Comparison of ENCODE assay signal across 21 cellular contexts in genomic region chr1:188429385-188429784, GRCh38.
A peak's percentile ranks its signal among the peaks of the same experiment; 100 is the strongest.
DNase-seq lines count a peak whose midpoint lies in the region; ATAC-seq, FAIRE-seq and TF ChIP-seq lines count a peak whose summit lies in the region.
"Had no signal": no experiment of that assay in that cellular context is flagged by ENCODE, and none has a peak within 500 bp of the region (broad histone marks: within the 10 kb centered on the region; RNA-seq: fewer than 3 reads in every experiment).

No MANE protein-coding gene starts in this region.

- intact Hi-C loops in K562 (cut with micrococcal nuclease) (no loop called here), upper lobe of right lung (cut with DNase I) (no loop called here)

- H3K4me3 ChIP-seq in NB4 (ENCODE audit: low read depth, low read length) (no peak overlapping the region), K562 (no peak overlapping the region), fibroblast of villous mesenchyme (ENCODE audit: low read depth, low read length) (no peak overlapping the region), upper lobe of right lung (no peak overlapping the region)
- H3K4me3 ChIP-seq: BLaER1 had no signal

- H3K27me3 ChIP-seq in K562 (ENCODE audit: control insufficient read depth in 2 of 2, insufficient read depth in 2 of 2, low read length in 2 of 2) (no peaks in the 10 kb centered on the region), upper lobe of right lung (no peaks in the 10 kb centered on the region)
- H3K27me3 ChIP-seq: BLaER1 had no signal

- H3K27ac ChIP-seq in K562 (ENCODE audit: extremely low read depth, low read depth, low read length) (no peak overlapping the region), upper lobe of right lung (no peak overlapping the region)
- H3K27ac ChIP-seq: BLaER1 had no signal

- no TSS peak for BruUV-seq in K562 (replicated peaks; lab: Mats Ljungman, UMichigan)

- H4K20me1 ChIP-seq in K562 (replicated peaks; ENCODE audit: control insufficient read depth, insufficient read depth, low read length) = no peaks in the 10 kb centered on the region
- H4K20me1 ChIP-seq: BLaER1 had no signal

- CTCF ChIA-PET in K562 (lab: Yijun Ruan, JAX; ENCODE audit: low intra/inter-chr PET ratio) = no interaction called here

- POLR2A ChIA-PET in K562 (lab: Yijun Ruan, JAX) = interaction anchor here (0.7 kb wide), 1 partner anchor 75 kb away, joined by 3 read pairs; no protein-coding TSS in a partner anchor

- H3K36me3 ChIP-seq in K562 (ENCODE audit: control insufficient read depth, insufficient read depth, low read length) = no peaks in the 10 kb centered on the region
- H3K36me3 ChIP-seq in upper lobe of right lung = no peaks in the 10 kb centered on the region
- H3K36me3 ChIP-seq: BLaER1 had no signal

- no peak for FAIRE-seq in K562 (lab: Jason Lieb, UNC)
- FAIRE-seq: GM12892 had no signal

- H3K4me1 ChIP-seq in K562 (replicated peaks in 1 of 2; ENCODE audit: control insufficient read depth in 2 of 2, insufficient read depth in 2 of 2, low read length in 2 of 2) = no peaks in the 10 kb centered on the region
- no peaks in the 10 kb centered on the region for H3K4me1 ChIP-seq in upper lobe of right lung
- H3K4me1 ChIP-seq: BLaER1 had no signal

- no peak overlapping the region for H3K9ac ChIP-seq in K562 (ENCODE audit: insufficient read depth in 1 of 2, low read depth in 2 of 2, low read length in 2 of 2)
- H3K9ac ChIP-seq: BLaER1 had no signal

- 0% methylated on average over 2 of the region's 2 CpGs for WGBS in K562 (ENCODE audit: insufficient coverage, low coverage, missing lambda C conversion rate)

- no peak overlapping the region for H3K4me2 ChIP-seq in K562 (ENCODE audit: insufficient read depth, low read length)
- H3K4me2 ChIP-seq: BLaER1 had no signal

- H3K9me1 ChIP-seq in K562 (ENCODE audit: control insufficient read depth, insufficient read depth, low read length) = no peaks in the 10 kb centered on the region

- in situ Hi-C loops in K562 (cut with MboI) = no loop called here

- no peak for TF ChIP-seq RAD21 in K562 (CRISPR knock-in tag; conservative IDR thresholded peaks at IDR 0.05 in 1 of 2, IDR thresholded peaks at IDR 0.05 in 1 of 2)

- TF ChIP-seq EP300 in K562 (IDR thresholded peaks at IDR 0.05; ENCODE audit: low read length) = no peak

- DNase-seq in SKM-1 treated with dmso at 0.1 percent for 144 hours (lab: John Stamatoyannopoulos, UW; ENCODE audit: unreplicated experiment) (peak; percentile 47), SKM-1 (lab: John Stamatoyannopoulos, UW; ENCODE audit: unreplicated experiment) (no peak), NB4 (ENCODE audit: low read depth) (peak; percentile 47), K562 (ENCODE audit: extremely low read depth in 1 of 4, low spot score in 3 of 4) (no peak), fibroblast of villous mesenchyme (ENCODE audit: low read depth) (peak; percentile 21), NCI-H510A (lab: John Stamatoyannopoulos, UW) (no peak), iPS-NIHi11 (ENCODE audit: low spot score) (no peak), upper lobe of right lung (no peak)
- DNase-seq: 8988T; CD8-positive, alpha-beta T cell; GF-D8; GOT3; Karpas-422; MM.1S; NCI-H1417 treated with DMSO at 0.1 percent for 48 hours; NCI-H1930; NCI-H2171; NCI-H774; SIG-M5 had no signal

- no peak for TF ChIP-seq CTCF in NB4 (IDR thresholded peaks at IDR 0.05; ENCODE audit: low read depth, low read length)
- no peak for TF ChIP-seq CTCF in K562 (IDR thresholded peaks at IDR 0.05 in 2 of 3, conservative IDR thresholded peaks at IDR 0.05 in 1 of 3; ENCODE audit: insufficient read depth in 2 of 3, low read depth in 1 of 3, low read length in 3 of 3)
- no peak for TF ChIP-seq CTCF in fibroblast of villous mesenchyme (IDR thresholded peaks at IDR 0.05; ENCODE audit: insufficient read depth, low read depth, low read length)
- TF ChIP-seq CTCF in upper lobe of right lung (IDR thresholded peaks at IDR 0.05) = no peak

- H2AFZ ChIP-seq in K562 (ENCODE audit: low read depth, low read length) = no peak overlapping the region

- no peaks in the 10 kb centered on the region for H3K79me2 ChIP-seq in K562 (ENCODE audit: control insufficient read depth, insufficient read depth, low read length)

- TF ChIP-seq POLR2A in NB4 (IDR thresholded peaks at IDR 0.05; ENCODE audit: extremely low read depth, insufficient read length) (no peak), K562 (conservative IDR thresholded peaks at IDR 0.05) (no peak)

- H3K9me3 ChIP-seq in K562 (replicated peaks; ENCODE audit: control insufficient read depth, insufficient read depth, low read depth, low read length) = no peaks in the 10 kb centered on the region; the same call in 1 of the 2 replicates
- H3K9me3 ChIP-seq in upper lobe of right lung = no peaks in the 10 kb centered on the region
- H3K9me3 ChIP-seq: BLaER1 had no signal

- no peak for ATAC-seq in K562
- no peak for ATAC-seq in upper lobe of right lung
- ATAC-seq: CD8-positive, alpha-beta T cell had no signal

TF ChIP-seq in K562, 482 proteins besides CTCF, POLR2A, EP300 and RAD21:
- no peak for TF ChIP-seq YY1 (IDR thresholded peaks at IDR 0.05; ENCODE audit: borderline replicate concordance in 1 of 3, control insufficient read depth in 1 of 3, extremely low read depth in 1 of 3, insufficient read depth in 3 of 3, insufficient read length in 1 of 3, insufficient replicate concordance in 2 of 3, low read depth in 1 of 3, low read length in 2 of 3)
- TF ChIP-seq ZNF146 (CRISPR knock-in tag; IDR thresholded peaks at IDR 0.05; ENCODE audit: unreplicated experiment) = no peak
- 0 out of 2 replicates have a peak, but pooled peaks have one; percentile 23 for TF ChIP-seq CEBPB (tag; IDR thresholded peaks at IDR 0.05)
- no peak for TF ChIP-seq CEBPG (CRISPR knock-in tag; IDR thresholded peaks at IDR 0.05)
- peak in 1 of 2 experiments; percentile 40; a peak in 2 of 4 replicates for TF ChIP-seq CEBPG (tag; conservative IDR thresholded peaks at IDR 0.05 in 1 of 2, IDR thresholded peaks at IDR 0.05 in 1 of 2)

Comparison
In these comparisons a context has a peak if more than half of its experiments do, and no peak if none do; other contexts are left out.
1. DNase-seq: peak in SKM-1 treated with dmso at 0.1 percent for 144 hours (single experiment), NB4 (single experiment) and fibroblast of villous mesenchyme (single experiment); none in SKM-1 (single experiment), K562 (0 of 4), NCI-H510A (single experiment), iPS-NIHi11 (single experiment) and upper lobe of right lung (single experiment).